In the genomic region with DNA sequence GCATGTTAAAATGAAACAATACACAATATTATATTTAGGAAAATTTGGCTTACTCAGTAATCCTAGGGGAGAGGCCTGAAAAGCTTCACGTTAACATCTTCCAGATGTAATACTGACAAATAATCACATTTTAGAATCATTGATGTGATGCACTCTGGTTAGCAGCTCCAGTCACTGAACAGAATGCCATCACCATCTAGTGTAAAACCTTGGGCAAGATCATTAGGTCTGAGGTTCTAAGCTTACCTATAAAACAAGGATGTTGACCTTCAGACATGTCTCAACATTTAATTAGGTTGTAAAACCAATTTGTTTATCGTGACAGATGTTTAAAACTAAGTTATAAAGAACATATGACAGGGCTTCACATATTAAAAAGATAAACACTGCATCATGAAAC, we compare ENCODE assay signal across 20 cellular contexts.
"Had no signal": no experiment of that assay in that cellular context is flagged by ENCODE, and none has a peak within 500 bp of the region (broad histone marks: within the 10 kb centered on the region; RNA-seq: fewer than 3 reads in every experiment).

No MANE protein-coding gene starts in this region.

- ATAC-seq: activated naive CD8-positive, alpha-beta T cell treated with anti-CD3 and anti-CD28 coated beads, Interleukin-2, amount 50 U/mL, for 24 hours; body of pancreas; heart right ventricle; left cardiac atrium; natural killer cell; T-helper 17 cell had no signal

- DNase-seq: activated CD4-positive, alpha-beta memory T cell treated with anti-CD3 and anti-CD28 coated beads for 36 hours; activated CD4-positive, alpha-beta T cell treated with anti-CD3 and anti-CD28 coated beads for 4 hours; activated CD4-positive, CD25-positive, alpha-beta regulatory T cell; activated gamma-delta T cell; activated naive CD4-positive, alpha-beta T cell treated with anti-CD3 and anti-CD28 coated beads, Interleukin-2, amount 50 U/mL, for 16 hours; activated naive CD8-positive, alpha-beta T cell treated with anti-CD3 and anti-CD28 coated beads, Interleukin-2, amount 50 U/mL, for 24 hours; anterior cingulate cortex; body of pancreas; effector CD4-positive, alpha-beta T cell; erythroblast; heart right ventricle; islet precursor cell; left cardiac atrium; midbrain; natural killer cell; sigmoid colon; stimulated activated CD4-positive, alpha-beta T cell treated with anti-CD3 and anti-CD28 coated beads, Interleukin-4, amount 100 ng/mL, for 1 hour; stimulated activated naive CD4-positive, alpha-beta T cell treated with Interleukin-2 at 50 U/mL for 16 hours; T-helper 17 cell; thyroid gland had no signal
